Comparison of ENCODE assay signal across 8 cellular contexts in the genomic region with DNA sequence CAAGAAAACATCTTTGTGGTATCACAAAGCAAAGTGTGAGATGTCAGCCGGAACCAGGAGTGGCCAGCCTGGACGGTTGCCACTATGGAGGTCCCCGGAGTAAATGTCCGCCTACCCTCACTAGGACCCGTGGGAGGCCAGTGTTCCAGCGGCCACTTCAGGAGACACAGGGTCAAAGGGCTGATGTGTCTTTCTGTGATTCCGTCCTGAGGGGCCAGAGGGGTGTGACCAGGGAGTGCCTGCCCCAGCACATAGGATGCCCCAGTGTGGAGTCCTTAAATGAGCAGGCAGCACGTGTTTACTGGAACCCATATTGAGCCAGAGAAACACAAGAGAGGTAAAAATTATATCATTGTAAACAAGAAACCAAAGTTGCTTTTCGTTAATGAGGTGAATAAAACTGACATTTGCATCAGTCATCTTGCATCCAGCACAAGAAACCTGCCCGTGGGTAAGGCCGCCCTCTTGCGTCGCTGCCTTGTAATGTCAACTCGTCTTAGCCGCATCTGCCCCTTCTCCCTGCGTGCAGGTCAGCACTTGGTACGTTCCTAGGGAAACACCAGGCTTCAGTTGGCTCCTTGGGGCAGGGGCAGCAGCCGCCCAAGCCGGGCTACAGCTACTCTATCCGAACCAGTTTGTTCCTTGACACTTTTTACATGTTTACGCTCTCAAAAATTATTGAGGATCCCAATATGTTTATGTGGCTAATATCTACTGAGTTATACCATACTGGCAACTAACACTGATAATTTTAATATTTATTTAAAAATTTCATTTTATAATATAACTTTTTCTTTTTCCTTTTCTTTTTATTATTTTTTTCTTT. TPM values are rescaled to one million over a fixed set of nuclear protein-coding genes. Genes with fewer than 3 reads are reported as not detected.
DNase-seq lines count a peak whose midpoint lies in the region; ATAC-seq and TF ChIP-seq lines count a peak whose summit lies in the region.

No MANE protein-coding gene starts in this region.

- CTCF ChIA-PET in PC-9 (lab: Charles Lee) = interaction anchor here (0.8 to 1.0 kb wide), 2 partner anchors 82 to 83 kb away, joined by 3 read pairs; no protein-coding TSS in a partner anchor

- no peak for TF ChIP-seq EP300 in neural cell (conservative IDR thresholded peaks at IDR 0.05; ENCODE audit: poor library complexity, severe bottlenecking)

- H3K4me2 ChIP-seq in PC-9 = peak overlapping the region; percentile 51
- peak overlapping the region; percentile 32 for H3K4me2 ChIP-seq in fibroblast of lung (ENCODE audit: extremely low read depth, insufficient read depth, low read length)
- no peak overlapping the region for H3K4me2 ChIP-seq in neural cell (ENCODE audit: low read length)

- H3K4me1 ChIP-seq in PC-9 (replicated peaks; ENCODE audit: insufficient read depth) = peaks cover 26% of the 10 kb centered on the region
- peaks cover 15% of the 10 kb centered on the region for H3K4me1 ChIP-seq in fibroblast of lung (ENCODE audit: control insufficient read depth, extremely low read depth, insufficient read depth, low read length)

- H2AFZ ChIP-seq in PC-9 (no peak overlapping the region), fibroblast of lung (ENCODE audit: low read length) (peak overlapping the region; percentile 38), neural cell (ENCODE audit: low read depth, low read length) (no peak overlapping the region)

- H3K9ac ChIP-seq in fibroblast of lung (ENCODE audit: insufficient read depth, low read length) (no peak overlapping the region), neural cell (ENCODE audit: low read length) (no peak overlapping the region)

- H4K20me1 ChIP-seq in PC-9 (ENCODE audit: insufficient read depth) (no peaks in the 10 kb centered on the region), fibroblast of lung (ENCODE audit: control insufficient read depth, extremely low read depth, insufficient read depth, low read length) (no peaks in the 10 kb centered on the region), neural cell (ENCODE audit: insufficient read depth) (no peaks in the 10 kb centered on the region)

- BruUV-seq in PC-9 (replicated peaks; lab: Mats Ljungman, UMichigan) = no TSS peak

- DNase-seq in DMS79 (lab: John Stamatoyannopoulos, UW) (peak; percentile 75), KBM-7 (peak; percentile 93), PC-9 (peak; percentile 68 to 73), activated T-cell treated with anti-CD3 and anti-CD28 coated beads for 48 hours (ENCODE audit: low read depth) (peak; percentile 79), fibroblast of lung (ENCODE audit: low read depth in 2 of 2) (peak; percentile 77 to 85)
- DNase-seq in stimulated activated naive CD4-positive, alpha-beta T cell treated with Interleukin-2 at 50 U/mL for 16 hours (lab: John Stamatoyannopoulos, UW) = peak; percentile 65

- TF ChIP-seq CTCF in PC-9 (conservative IDR thresholded peaks at IDR 0.05) (peak; percentile 90), fibroblast of lung (conservative IDR thresholded peaks at IDR 0.05 in 1 of 2, IDR thresholded peaks at IDR 0.05 in 1 of 2; ENCODE audit: low read depth in 1 of 2, low read length in 2 of 2) (peak; percentile 83 to 89), neural cell (IDR thresholded peaks at IDR 0.05; ENCODE audit: poor library complexity, severe bottlenecking) (peak; percentile 88)

- POLR2A ChIA-PET in PC-9 (lab: Charles Lee; ENCODE audit: unreplicated experiment) = no interaction called here

- TF ChIP-seq RAD21 in neural cell (conservative IDR thresholded peaks at IDR 0.05) = peak; percentile 90

- intact Hi-C loops in PC-9 (cut with micrococcal nuclease; ENCODE audit: unreplicated experiment) = loop anchor here (1.0 to 10.0 kb wide), 5 partner anchors 83 to 1711 kb away; no protein-coding TSS in a partner anchor

- no peaks in the 10 kb centered on the region for H3K9me3 ChIP-seq in PC-9 (ENCODE audit: insufficient read depth, low read depth)
- no peaks in the 10 kb centered on the region for H3K9me3 ChIP-seq in fibroblast of lung (ENCODE audit: control insufficient read depth, insufficient read depth, low read depth, low read length)
- H3K9me3 ChIP-seq in neural cell (ENCODE audit: low read length) = no peaks in the 10 kb centered on the region

- in situ Hi-C loops in KBM-7 (cut with MboI; ENCODE audit: low pct_unique_long_range_greater_than_20kb, low sequenced_read_pairs) = no loop called here

- peak; percentile 98 for ATAC-seq in GM21723 (IDR thresholded peaks at IDR 0.05; ENCODE audit: unreplicated experiment)

- H3F3A ChIP-seq in PC-9 (ENCODE audit: insufficient read depth, low read depth) (no peaks in the 10 kb centered on the region), neural cell (ENCODE audit: insufficient read depth, low read length, poor library complexity, severe bottlenecking) (no peaks in the 10 kb centered on the region)

- H3K9me2 ChIP-seq in PC-9 (ENCODE audit: insufficient read depth) (no peaks in the 10 kb centered on the region), neural cell (ENCODE audit: insufficient read depth, low read length) (no peaks in the 10 kb centered on the region)

- H3K4me3 ChIP-seq in PC-9 (no peak overlapping the region), fibroblast of lung (replicated peaks in 1 of 4; ENCODE audit: control extremely low read depth in 1 of 4, insufficient read depth in 1 of 4, low read depth in 3 of 4, low read length in 4 of 4) (no peak overlapping the region), neural cell (ENCODE audit: low read length) (no peak overlapping the region)

- H3K79me2 ChIP-seq in PC-9 (ENCODE audit: low read depth) = no peaks in the 10 kb centered on the region
- H3K79me2 ChIP-seq in fibroblast of lung (ENCODE audit: control insufficient read depth, insufficient read depth, low read length) = no peaks in the 10 kb centered on the region
- H3K79me2 ChIP-seq in neural cell (replicated peaks; ENCODE audit: insufficient read depth, low read length) = no peaks in the 10 kb centered on the region

- peak overlapping the region; percentile 1; the same call in 1 of the 2 replicates for H3K27ac ChIP-seq in PC-9
- no peak overlapping the region for H3K27ac ChIP-seq in fibroblast of lung (ENCODE audit: insufficient read depth, low read length)
- H3K27ac ChIP-seq in neural cell (ENCODE audit: low read length) = no peak overlapping the region

- H3K27me3 ChIP-seq in PC-9 (ENCODE audit: insufficient read depth, low read depth) = no peaks in the 10 kb centered on the region
- H3K27me3 ChIP-seq in fibroblast of lung (ENCODE audit: control insufficient read depth, insufficient read depth, low read length) = peaks cover 8% of the 10 kb centered on the region
- H3K27me3 ChIP-seq in neural cell (ENCODE audit: insufficient read depth, low read depth, low read length) = no peaks in the 10 kb centered on the region

- H3K36me3 ChIP-seq in PC-9 (ENCODE audit: low read depth) (no peaks in the 10 kb centered on the region), fibroblast of lung (ENCODE audit: control insufficient read depth, insufficient read depth, low read length) (no peaks in the 10 kb centered on the region), neural cell (ENCODE audit: insufficient read depth, low read length) (no peaks in the 10 kb centered on the region)

TF ChIP-seq in neural cell, 6 proteins besides CTCF, POLR2A, EP300 and RAD21:
- no peak for TF ChIP-seq POLR2AphosphoS5 (IDR thresholded peaks at IDR 0.05)
- TF ChIP-seq SMC3 (conservative IDR thresholded peaks at IDR 0.05; ENCODE audit: poor library complexity) = peak; percentile 89
- TF ChIP-seq TAF1 (IDR thresholded peaks at IDR 0.05; ENCODE audit: low read depth) = no peak
- TF ChIP-seq, protein P1, sequence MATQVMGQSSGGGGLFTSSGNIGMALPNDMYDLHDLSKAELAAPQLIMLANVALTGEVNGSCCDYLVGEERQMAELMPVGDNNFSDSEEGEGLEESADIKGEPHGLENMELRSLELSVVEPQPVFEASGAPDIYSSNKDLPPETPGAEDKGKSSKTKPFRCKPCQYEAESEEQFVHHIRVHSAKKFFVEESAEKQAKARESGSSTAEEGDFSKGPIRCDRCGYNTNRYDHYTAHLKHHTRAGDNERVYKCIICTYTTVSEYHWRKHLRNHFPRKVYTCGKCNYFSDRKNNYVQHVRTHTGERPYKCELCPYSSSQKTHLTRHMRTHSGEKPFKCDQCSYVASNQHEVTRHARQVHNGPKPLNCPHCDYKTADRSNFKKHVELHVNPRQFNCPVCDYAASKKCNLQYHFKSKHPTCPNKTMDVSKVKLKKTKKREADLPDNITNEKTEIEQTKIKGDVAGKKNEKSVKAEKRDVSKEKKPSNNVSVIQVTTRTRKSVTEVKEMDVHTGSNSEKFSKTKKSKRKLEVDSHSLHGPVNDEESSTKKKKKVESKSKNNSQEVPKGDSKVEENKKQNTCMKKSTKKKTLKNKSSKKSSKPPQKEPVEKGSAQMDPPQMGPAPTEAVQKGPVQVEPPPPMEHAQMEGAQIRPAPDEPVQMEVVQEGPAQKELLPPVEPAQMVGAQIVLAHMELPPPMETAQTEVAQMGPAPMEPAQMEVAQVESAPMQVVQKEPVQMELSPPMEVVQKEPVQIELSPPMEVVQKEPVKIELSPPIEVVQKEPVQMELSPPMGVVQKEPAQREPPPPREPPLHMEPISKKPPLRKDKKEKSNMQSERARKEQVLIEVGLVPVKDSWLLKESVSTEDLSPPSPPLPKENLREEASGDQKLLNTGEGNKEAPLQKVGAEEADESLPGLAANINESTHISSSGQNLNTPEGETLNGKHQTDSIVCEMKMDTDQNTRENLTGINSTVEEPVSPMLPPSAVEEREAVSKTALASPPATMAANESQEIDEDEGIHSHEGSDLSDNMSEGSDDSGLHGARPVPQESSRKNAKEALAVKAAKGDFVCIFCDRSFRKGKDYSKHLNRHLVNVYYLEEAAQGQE (IDR thresholded peaks at IDR 0.05; ENCODE audit: borderline replicate concordance) = no peak
- TF ChIP-seq EZH2 (IDR thresholded peaks at IDR 0.05; ENCODE audit: borderline replicate concordance, insufficient read depth, low read length, poor library complexity, severe bottlenecking) = no peak
- TF ChIP-seq MXI1 (conservative IDR thresholded peaks at IDR 0.05; ENCODE audit: poor library complexity, severe bottlenecking) = no peak

RNA-seq across cellular contexts. Expression of a gene that starts 46.7 kb away (rescaled TPM):
- total RNA-seq in PC-9 (2021) = 96.6 and 125 TPM in 2 replicates
- 155 and 193 TPM in 2 replicates for total RNA-seq in fibroblast of lung
- 634 and 1,101 TPM in 2 replicates for polyA plus RNA-seq in fibroblast of lung
- 303 and 486 TPM in 2 replicates for polyA plus RNA-seq in fibroblast of lung (2012)
- polyA minus RNA-seq in fibroblast of lung (ENCODE audit: low replicate concordance) = 73.7 and 98.5 TPM in 2 replicates
- 81.7 and 84.0 TPM in 2 replicates for polyA plus RNA-seq in neural cell
- 50.6 and 59.5 TPM in 2 replicates for polyA minus RNA-seq in neural cell
